1 cellular context compared by ENCODE assay signal in genomic region chr2:68177541-68177940, GRCh38.
TF ChIP-seq lines count a peak whose summit lies in the region.

No MANE protein-coding gene starts in this region.

TF ChIP-seq in WTC11, 78 proteins besides CTCF, POLR2A, EP300 and RAD21 (continued from another document):
- no peak for TF ChIP-seq FOXP1 (CRISPR knock-in tag; IDR thresholded peaks at IDR 0.05; ENCODE audit: borderline replicate concordance)
